In genomic region chr19:9818734-9819589, GRCh38 we compare ENCODE assay signal across 8 cellular contexts. TPM values are rescaled to one million over a fixed set of nuclear protein-coding genes. Genes with fewer than 3 reads are reported as not detected.
A peak's percentile ranks its signal among the peaks of the same experiment; 100 is the strongest.
DNase-seq lines count a peak whose midpoint lies in the region; ATAC-seq and TF ChIP-seq lines count a peak whose summit lies in the region.

TSS of gene FBXL12 (minus strand) at chr19:9819079. CDS start at chr19:9818813, 266 bp downstream.

- peaks cover 12% of the 10 kb centered on the region for H3F3A ChIP-seq in MM.1S (ENCODE audit: insufficient read depth, low read length)

- peak within 1 kb of the TSS; percentile 99 for H3K18ac ChIP-seq in H9 (ENCODE audit: insufficient read length, low read depth, low read length)

- peaks cover 13% of the 10 kb centered on the region in 2 experiments for H3K9me3 Mint-ChIP-seq in H9
- H3K9me3 Mint-ChIP-seq in nephron progenitor cell, result peaks cover 28% of the 10 kb centered on the region
- peaks cover 0 to 9% of the 10 kb centered on the region in 2 donors for H3K9me3 Mint-ChIP-seq in stimulated activated naive CD8-positive, alpha-beta T cell treated with anti-CD3 and anti-CD28 coated beads, Interleukin-15, amount 100 ng/mL, for 72 hours

- no peak within 1 kb of the TSS for H2AK5ac ChIP-seq in H9 (ENCODE audit: insufficient read length, low read length)

- H3K9me3 ChIP-seq in H9 (ENCODE audit: control insufficient read depth, low read depth, low read length), result no peaks in the 10 kb centered on the region
- H3K9me3 ChIP-seq in MM.1S (replicated peaks; ENCODE audit: insufficient read depth, low read length), result no peaks in the 10 kb centered on the region

- no peak within 1 kb of the TSS for H3K27ac ChIP-seq in H9 (ENCODE audit: insufficient read length, low read depth, low read length)
- peak within 1 kb of the TSS; percentile 83; the same call in 1 of the 2 replicates for H3K27ac ChIP-seq in MM.1S (ENCODE audit: low read length)

- H2BK15ac ChIP-seq in H9 (ENCODE audit: low read depth, low read length), result no peak within 1 kb of the TSS; the same call in 1 of the 2 replicates

- peaks cover 7% of the 10 kb centered on the region for H3K23me2 ChIP-seq in H9 (ENCODE audit: insufficient read length, low read depth, low read length, poor library complexity, severe bottlenecking)

- H2BK20ac ChIP-seq in H9 (ENCODE audit: low read depth, low read length, poor library complexity, severe bottlenecking), result no peak within 1 kb of the TSS

- H3K27me3 ChIP-seq in H9 (ENCODE audit: insufficient read depth, low read length) (no peaks in the 10 kb centered on the region), MM.1S (replicated peaks; ENCODE audit: insufficient read depth, low read length) (no peaks in the 10 kb centered on the region)

- H3K27me3 Mint-ChIP-seq in H9 (ENCODE audit: low read depth), result no peaks in the 10 kb centered on the region
- H3K27me3 Mint-ChIP-seq in nephron progenitor cell (ENCODE audit: low read depth, poor library complexity), result no peaks in the 10 kb centered on the region
- no peaks in the 10 kb centered on the region for H3K27me3 Mint-ChIP-seq in stimulated activated naive CD8-positive, alpha-beta T cell treated with anti-CD3 and anti-CD28 coated beads, Interleukin-15, amount 100 ng/mL, for 72 hours

- TF ChIP-seq CTCF in H9 (conservative IDR thresholded peaks at IDR 0.05) (no peak), MM.1S (IDR thresholded peaks at IDR 0.05; ENCODE audit: low read length) (no peak), fibroblast of the aortic adventitia (IDR thresholded peaks at IDR 0.05; ENCODE audit: insufficient read depth, low read length) (no peak), nephron progenitor cell (IDR thresholded peaks at IDR 0.05) (no peak)

- peak within 1 kb of the TSS; percentile 98 for H3K14ac ChIP-seq in H9 (ENCODE audit: insufficient read depth, low read length)

- peak; percentile 100 for DNase-seq in ELR (ENCODE audit: low read depth)
- DNase-seq in H9, result peak; percentile 100
- DNase-seq in MM.1S, result peak; percentile 100
- DNase-seq in SIG-M5 (lab: John Stamatoyannopoulos, UW), result peak; percentile 89
- DNase-seq in activated gamma-delta T cell (lab: John Stamatoyannopoulos, UW), result peak; percentile 100
- DNase-seq in fibroblast of the aortic adventitia (ENCODE audit: low read depth), result peak; percentile 99
- DNase-seq in nephron progenitor cell, result peak; percentile 100
- DNase-seq in stimulated activated naive CD8-positive, alpha-beta T cell treated with anti-CD3 and anti-CD28 coated beads, Interleukin-15, amount 100 ng/mL, for 72 hours, result peak; percentile 100

- H3K4me1 Mint-ChIP-seq in H9 (peaks cover 7 to 23% of the 10 kb centered on the region in 2 experiments), nephron progenitor cell (peaks cover 26% of the 10 kb centered on the region)
- H3K4me1 Mint-ChIP-seq in stimulated activated naive CD8-positive, alpha-beta T cell treated with anti-CD3 and anti-CD28 coated beads, Interleukin-15, amount 100 ng/mL, for 72 hours, result peaks cover 34% of the 10 kb centered on the region

- peak within 1 kb of the TSS; percentile 89 to 98 (median 97) for H3K27ac Mint-ChIP-seq in H9
- H3K27ac Mint-ChIP-seq in nephron progenitor cell, result peak within 1 kb of the TSS; percentile 97
- H3K27ac Mint-ChIP-seq in stimulated activated naive CD8-positive, alpha-beta T cell treated with anti-CD3 and anti-CD28 coated beads, Interleukin-15, amount 100 ng/mL, for 72 hours, result peak within 1 kb of the TSS; percentile 93 to 97

- no peak within 1 kb of the TSS for H4K8ac ChIP-seq in H9 (replicated peaks; ENCODE audit: insufficient read length, low read depth, low read length)

- no peak within 1 kb of the TSS; the same call in 1 of the 2 replicates for H3K4ac ChIP-seq in H9 (ENCODE audit: low read depth, low read length)

- ATAC-seq in stimulated activated naive CD8-positive, alpha-beta T cell treated with anti-CD3 and anti-CD28 coated beads, Interleukin-15, amount 100 ng/mL, for 72 hours, result peak; percentile 91

- H3K4me1 ChIP-seq in H9 (ENCODE audit: insufficient read depth, low read length) (peaks cover 3% of the 10 kb centered on the region; the same call in 1 of the 2 replicates), MM.1S (ENCODE audit: low read length) (peaks cover 27% of the 10 kb centered on the region)

- no peak within 1 kb of the TSS for H3K56ac ChIP-seq in H9 (ENCODE audit: insufficient read length, low read depth, low read length)

- H4K5ac ChIP-seq in H9 (ENCODE audit: insufficient read length, low read depth, low read length), result peak within 1 kb of the TSS; percentile 77

- H3K23ac ChIP-seq in H9 (ENCODE audit: insufficient read length, low read depth, low read length), result no peak within 1 kb of the TSS

- peaks cover 12% of the 10 kb centered on the region; the same call in 1 of the 2 replicates for H3K79me2 ChIP-seq in H9 (ENCODE audit: insufficient read depth, low read length)
- H3K79me2 ChIP-seq in MM.1S (ENCODE audit: low read length), result peaks cover 37% of the 10 kb centered on the region

- H2AFZ ChIP-seq in H9 (ENCODE audit: low read length) (no peak within 1 kb of the TSS), MM.1S (ENCODE audit: low read length) (peak within 1 kb of the TSS; percentile 92)

- peak within 1 kb of the TSS; percentile 89 for H2BK120ac ChIP-seq in H9 (ENCODE audit: low read depth, low read length, poor library complexity, severe bottlenecking)

- H4K20me1 ChIP-seq in H9 (ENCODE audit: control insufficient read depth, insufficient read depth, insufficient read length) (peaks cover 5% of the 10 kb centered on the region), MM.1S (ENCODE audit: insufficient read depth, low read length) (no peaks in the 10 kb centered on the region)

- H2BK12ac ChIP-seq in H9 (ENCODE audit: insufficient read length, low read depth, low read length), result no peak within 1 kb of the TSS

- peak within 1 kb of the TSS; percentile 90 for H3K9ac ChIP-seq in H9 (ENCODE audit: extremely low read depth, insufficient read length, low read length)
- peak within 1 kb of the TSS; percentile 94 for H3K9ac ChIP-seq in MM.1S (ENCODE audit: low read length)

- peaks cover 13% of the 10 kb centered on the region for H3K79me1 ChIP-seq in H9 (ENCODE audit: insufficient read depth, low read depth, low read length, poor library complexity, severe bottlenecking)

- H3K36me3 ChIP-seq in MM.1S (replicated peaks; ENCODE audit: insufficient read depth, low read length), result no peaks in the 10 kb centered on the region

- H3K4me2 ChIP-seq in H9 (ENCODE audit: insufficient read depth, insufficient read length, low read length) (peak within 1 kb of the TSS; percentile 100), MM.1S (ENCODE audit: low read depth, low read length) (peak within 1 kb of the TSS; percentile 85)

- no CpG with 5 or more reads among the region's 81 CpGs for WGBS in H9 (ENCODE audit: extremely low coverage, insufficient read length, low lambda C conversion rate)

- peaks cover 28 to 29% (median 29%) of the 10 kb centered on the region in 3 experiments for H3K36me3 Mint-ChIP-seq in H9 (ENCODE audit: insufficient read depth in 1 of 3, low read depth in 3 of 3)
- peaks cover 31% of the 10 kb centered on the region for H3K36me3 Mint-ChIP-seq in nephron progenitor cell (ENCODE audit: low read depth)

- H3K4me3 Mint-ChIP-seq in H9 (peak within 1 kb of the TSS; percentile 88 to 94), nephron progenitor cell (peak within 1 kb of the TSS; percentile 89)
- H3K4me3 Mint-ChIP-seq in stimulated activated naive CD8-positive, alpha-beta T cell treated with anti-CD3 and anti-CD28 coated beads, Interleukin-15, amount 100 ng/mL, for 72 hours, result peak within 1 kb of the TSS; percentile 84 to 90

- H3K4me3 ChIP-seq in MM.1S (ENCODE audit: low read length) (peak within 1 kb of the TSS; percentile 99), fibroblast of the aortic adventitia (ENCODE audit: low read depth, low read length) (peak within 1 kb of the TSS; percentile 96)

- H3T11ph ChIP-seq in H9 (ENCODE audit: low read length), result no peak within 1 kb of the TSS

- H3K9me2 ChIP-seq in MM.1S (replicated peaks; ENCODE audit: insufficient read depth, low read length), result no peaks in the 10 kb centered on the region

- H2BK5ac ChIP-seq in H9 (ENCODE audit: insufficient read length, low read length), result no peak within 1 kb of the TSS

- no peak within 1 kb of the TSS for H4K91ac ChIP-seq in H9 (ENCODE audit: insufficient read length, low read depth, low read length)

RNA-seq across cellular contexts. Expression of gene FBXL12, which starts in this region (rescaled TPM):
- total RNA-seq in H9 (2021), result 31.8 and 34.9 TPM in 2 replicates
- total RNA-seq in fibroblast of the aortic adventitia (ENCODE audit: low replicate concordance), result 14.4 and 27.8 TPM in 2 replicates
